ENCODE assay signal across 20 cellular contexts in genomic region chr9:8877753-8878494, GRCh38.
DNase-seq lines count a peak whose midpoint lies in the region; ATAC-seq lines count a peak whose summit lies in the region.
"Had no signal": no experiment of that assay in that cellular context is flagged by ENCODE, and none has a peak within 500 bp of the region (broad histone marks: within the 10 kb centered on the region; RNA-seq: fewer than 3 reads in every experiment).

No MANE protein-coding gene starts in this region.

- H3K4me1 ChIP-seq in SJCRH30 = no peaks in the 10 kb centered on the region
- H3K4me1 ChIP-seq: BLaER1 treated with 17β-estradiol and CSF1 and Interleukin-3, amounts not matched to agents 10 nM and 100 nM had no signal

- DNase-seq in DMS79 treated with DMSO at 0.1 percent for 48 hours (lab: John Stamatoyannopoulos, UW) (peak; percentile 69), medulla oblongata (ENCODE audit: extremely low spot score) (peak; percentile 75), superior temporal gyrus (ENCODE audit: extremely low spot score) (peak; percentile 84), SJCRH30 (no peak)
- no peak for DNase-seq in stimulated activated CD4-positive, alpha-beta T cell treated with anti-CD3 and anti-CD28 coated beads, Interleukin-4, amount 100 ng/mL, for 4 hours
- DNase-seq: CD4-positive, alpha-beta memory T cell; COR-L47; H7; IMR-90; KG1; MG63; NCI-H2029; NCI-H2227 treated with DMSO at 0.1 percent for 48 hours; NCI-H510A; NCI-H69; Right ventricle myocardium superior; RPMI8226 had no signal

- no peaks in the 10 kb centered on the region for H3K9me3 ChIP-seq in SJCRH30 (replicated peaks)
- H3K9me3 ChIP-seq: BLaER1 treated with 17β-estradiol and CSF1 and Interleukin-3, amounts not matched to agents 10 nM and 100 nM; MG63 had no signal

- no peaks in the 10 kb centered on the region for H3K36me3 ChIP-seq in SJCRH30
- H3K36me3 ChIP-seq: BLaER1 treated with 17β-estradiol and CSF1 and Interleukin-3, amounts not matched to agents 10 nM and 100 nM; MG63 had no signal

- H3K27ac ChIP-seq in cingulate gyrus (ENCODE audit: low read depth, low read length) (peak overlapping the region; percentile 2), SJCRH30 (no peak overlapping the region)
- H3K27ac ChIP-seq: BLaER1 treated with 17β-estradiol and CSF1 and Interleukin-3, amounts not matched to agents 10 nM and 100 nM had no signal

- no peaks in the 10 kb centered on the region for H3K27me3 ChIP-seq in SJCRH30
- H3K27me3 ChIP-seq: BLaER1 treated with 17β-estradiol and CSF1 and Interleukin-3, amounts not matched to agents 10 nM and 100 nM; MG63 had no signal

- no peak for ATAC-seq in HG02884 (IDR thresholded peaks at IDR 0.05; ENCODE audit: unreplicated experiment)

- H3K4me3 ChIP-seq in SJCRH30 = no peak overlapping the region
- H3K4me3 ChIP-seq: BLaER1 treated with 17β-estradiol and CSF1 and Interleukin-3, amounts not matched to agents 10 nM and 100 nM; MG63 had no signal

Comparison
In these comparisons a context has a peak if more than half of its experiments do, and no peak if none do; other contexts are left out.
1. DNase-seq: peak in DMS79 treated with DMSO at 0.1 percent for 48 hours (single experiment), medulla oblongata (single experiment) and superior temporal gyrus (single experiment); none in stimulated activated CD4-positive, alpha-beta T cell treated with anti-CD3 and anti-CD28 coated beads, Interleukin-4, amount 100 ng/mL, for 4 hours (0 of 2) and SJCRH30 (0 of 2).